40 cellular contexts compared by ENCODE assay signal in genomic region chr15:81500081-81500480, GRCh38.
"Had no signal": no experiment of that assay in that cellular context is flagged by ENCODE, and none has a peak within 500 bp of the region (broad histone marks: within the 10 kb centered on the region; RNA-seq: fewer than 3 reads in every experiment).

No MANE protein-coding gene starts in this region.

- H3K4me3 ChIP-seq: adrenal gland, ascending aorta, body of pancreas, breast epithelium, cardiac muscle cell had no signal

- H3K9me3 ChIP-seq: adrenal gland, ascending aorta, body of pancreas, breast epithelium had no signal

- H3K9me3 Mint-ChIP-seq: activated naive CD4-positive, alpha-beta T cell treated with anti-CD3 and anti-CD28 coated beads for 36 hours; activated naive CD4-positive, alpha-beta T cell treated with anti-CD3 and anti-CD28 coated beads, Interleukin-2, amount 10 ng/mL, durations not matched to agents 7 days and 5 days; activated naive CD4-positive, alpha-beta T cell treated with anti-CD3 and anti-CD28 coated beads, Interleukin-2, amount 50 U/mL, for 24 hours; activated naive CD4-positive, alpha-beta T cell treated with anti-CD3 and anti-CD28 coated beads, Interleukin-2, amount 50 U/mL, for 72 hours; activated naive CD8-positive, alpha-beta T cell treated with anti-CD3 and anti-CD28 coated beads for 36 hours; activated naive CD8-positive, alpha-beta T cell treated with anti-CD3 and anti-CD28 coated beads, Interleukin-2, amount 10 ng/mL, durations not matched to agents 7 days and 5 days; activated naive CD8-positive, alpha-beta T cell treated with anti-CD3 and anti-CD28 coated beads, Interleukin-2, amount 50 U/mL, for 24 hours; activated T-cell treated with anti-CD3 and anti-CD28 coated beads, Interleukin-2, amount 50 U/mL, for 24 hours; activated T-cell treated with anti-CD3 and anti-CD28 coated beads, Interleukin-2, amount 50 U/mL, for 4 hours; activated T-cell treated with anti-CD3 and anti-CD28 coated beads, Interleukin-2, amount 50 U/mL, for 72 hours; activated T-helper 1 cell treated with anti-CD3 and anti-CD28 coated beads, Interleukin-12 subunit alpha, Interleukin-12 subunit beta, Interleukin-2, Interleukin-4 antibody, amounts not matched to agents 30 ng/mL and 10 ng/mL and 1 ng/mL, durations not matched to agents 14 hours and 24 hours and 36 hours; activated T-helper 17 cell treated with anti-CD3 and anti-CD28 coated beads, Interleukin-2, amount 50 U/mL, for 72 hours; activated T-helper 2 cell treated with anti-CD3 and anti-CD28 coated beads, Interferon-gamma antibody, Interleukin-2, Interleukin-4, amounts not matched to agents 10 μg/mL and 5 μg/mL and 100 μg/mL, durations not matched to agents 14 hours and 24 hours and 36 hours; central memory CD8-positive, alpha-beta T cell had no signal

- DNase-seq: activated effector memory CD4-positive, alpha-beta T cell treated with anti-CD3 and anti-CD28 coated beads, Interleukin-2, amount 50 U/mL, for 16 hours; activated effector memory CD4-positive, alpha-beta T cell treated with Interleukin-2 at 50 U/mL for 16 hours; activated gamma-delta T cell; activated gamma-delta T cell treated with Interleukin-2 at 50 U/mL for 16 hours; activated naive CD4-positive, alpha-beta T cell; activated naive CD4-positive, alpha-beta T cell treated with anti-CD3 and anti-CD28 coated beads for 36 hours; activated naive CD4-positive, alpha-beta T cell treated with anti-CD3 and anti-CD28 coated beads, Interleukin-2, amount 10 ng/mL, durations not matched to agents 7 days and 5 days; activated naive CD4-positive, alpha-beta T cell treated with anti-CD3 and anti-CD28 coated beads, Interleukin-2, amount 50 U/mL, for 16 hours; activated naive CD4-positive, alpha-beta T cell treated with Interleukin-2 at 50 U/mL for 16 hours; activated naive CD8-positive, alpha-beta T cell treated with anti-CD3 and anti-CD28 coated beads for 36 hours; activated naive CD8-positive, alpha-beta T cell treated with anti-CD3 and anti-CD28 coated beads, Interleukin-2, amount 10 ng/mL, durations not matched to agents 7 days and 5 days; activated naive CD8-positive, alpha-beta T cell treated with anti-CD3 and anti-CD28 coated beads, Interleukin-2, amount 50 U/mL, for 24 hours; activated T-cell treated with anti-CD3 and anti-CD28 coated beads, Interleukin-2, amount 50 U/mL, for 1 hour; activated T-cell treated with anti-CD3 and anti-CD28 coated beads, Interleukin-2, amount 50 U/mL, for 24 hours; activated T-cell treated with anti-CD3 and anti-CD28 coated beads, Interleukin-2, amount 50 U/mL, for 4 hours; activated T-cell treated with anti-CD3 and anti-CD28 coated beads, Interleukin-2, amount 50 U/mL, for 48 hours; activated T-cell treated with anti-CD3 and anti-CD28 coated beads, Interleukin-2, amount 50 U/mL, for 72 hours; adrenal gland; amniotic stem cell; amygdala; anterior cingulate cortex; aorta; body of pancreas; brain microvascular endothelial cell; caudate nucleus; central memory CD4-positive, alpha-beta T cell; cerebellar nuclear complex had no signal

- H3K27ac ChIP-seq: adrenal gland, ascending aorta, body of pancreas, brain microvascular endothelial cell, breast epithelium, cardiac muscle cell had no signal

- H3K4me3 Mint-ChIP-seq: activated naive CD4-positive, alpha-beta T cell treated with anti-CD3 and anti-CD28 coated beads for 36 hours; activated naive CD4-positive, alpha-beta T cell treated with anti-CD3 and anti-CD28 coated beads, Interleukin-2, amount 10 ng/mL, durations not matched to agents 7 days and 5 days; activated naive CD4-positive, alpha-beta T cell treated with anti-CD3 and anti-CD28 coated beads, Interleukin-2, amount 50 U/mL, for 24 hours; activated naive CD8-positive, alpha-beta T cell; activated naive CD8-positive, alpha-beta T cell treated with anti-CD3 and anti-CD28 coated beads for 36 hours; activated naive CD8-positive, alpha-beta T cell treated with anti-CD3 and anti-CD28 coated beads, Interleukin-2, amount 10 ng/mL, durations not matched to agents 7 days and 5 days; activated naive CD8-positive, alpha-beta T cell treated with anti-CD3 and anti-CD28 coated beads, Interleukin-2, amount 50 U/mL, for 24 hours; activated T-cell treated with anti-CD3 and anti-CD28 coated beads, Interleukin-2, amount 50 U/mL, for 24 hours; activated T-cell treated with anti-CD3 and anti-CD28 coated beads, Interleukin-2, amount 50 U/mL, for 4 hours; activated T-cell treated with anti-CD3 and anti-CD28 coated beads, Interleukin-2, amount 50 U/mL, for 72 hours; activated T-helper 1 cell treated with anti-CD3 and anti-CD28 coated beads, Interleukin-12 subunit alpha, Interleukin-12 subunit beta, Interleukin-2, Interleukin-4 antibody, amounts not matched to agents 30 ng/mL and 10 ng/mL and 1 ng/mL, durations not matched to agents 14 hours and 24 hours and 36 hours; activated T-helper 17 cell treated with anti-CD3 and anti-CD28 coated beads, Interleukin-2, amount 50 U/mL, for 72 hours; brain; central memory CD8-positive, alpha-beta T cell had no signal

- H3K36me3 Mint-ChIP-seq: activated naive CD4-positive, alpha-beta T cell treated with anti-CD3 and anti-CD28 coated beads, Interleukin-2, amount 10 ng/mL, durations not matched to agents 7 days and 5 days; activated naive CD4-positive, alpha-beta T cell treated with anti-CD3 and anti-CD28 coated beads, Interleukin-2, amount 50 U/mL, for 24 hours; activated naive CD4-positive, alpha-beta T cell treated with anti-CD3 and anti-CD28 coated beads, Interleukin-2, amount 50 U/mL, for 72 hours; activated naive CD8-positive, alpha-beta T cell treated with anti-CD3 and anti-CD28 coated beads for 36 hours; activated naive CD8-positive, alpha-beta T cell treated with anti-CD3 and anti-CD28 coated beads, Interleukin-2, amount 10 ng/mL, durations not matched to agents 7 days and 5 days; brain had no signal

- H3K27me3 ChIP-seq: adrenal gland, ascending aorta, body of pancreas, brain microvascular endothelial cell, breast epithelium, cardiac muscle cell had no signal

- H3K4me1 ChIP-seq: adrenal gland, ascending aorta, breast epithelium had no signal

- H3K27me3 Mint-ChIP-seq: activated naive CD8-positive, alpha-beta T cell treated with anti-CD3 and anti-CD28 coated beads for 36 hours; activated naive CD8-positive, alpha-beta T cell treated with anti-CD3 and anti-CD28 coated beads, Interleukin-2, amount 50 U/mL, for 24 hours; activated T-cell treated with anti-CD3 and anti-CD28 coated beads, Interleukin-2, amount 50 U/mL, for 24 hours; brain had no signal

- ATAC-seq: activated naive CD4-positive, alpha-beta T cell treated with anti-CD3 and anti-CD28 coated beads, Interleukin-2, amount 50 U/mL, for 72 hours; activated naive CD8-positive, alpha-beta T cell treated with anti-CD3 and anti-CD28 coated beads, Interleukin-2, amount 50 U/mL, for 24 hours; activated T-cell treated with anti-CD3 and anti-CD28 coated beads, Interleukin-2, amount 50 U/mL, for 4 hours; activated T-cell treated with anti-CD3 and anti-CD28 coated beads, Interleukin-2, amount 50 U/mL, for 72 hours; activated T-helper 17 cell treated with anti-CD3 and anti-CD28 coated beads, Interleukin-2, amount 50 U/mL, for 72 hours; body of pancreas had no signal

- FAIRE-seq: astrocyte, bronchial epithelial cell had no signal

- H3K4me1 Mint-ChIP-seq: activated naive CD4-positive, alpha-beta T cell treated with anti-CD3 and anti-CD28 coated beads, Interleukin-2, amount 10 ng/mL, durations not matched to agents 7 days and 5 days; activated naive CD4-positive, alpha-beta T cell treated with anti-CD3 and anti-CD28 coated beads, Interleukin-2, amount 50 U/mL, for 24 hours; activated naive CD8-positive, alpha-beta T cell treated with anti-CD3 and anti-CD28 coated beads for 36 hours; activated naive CD8-positive, alpha-beta T cell treated with anti-CD3 and anti-CD28 coated beads, Interleukin-2, amount 10 ng/mL, durations not matched to agents 7 days and 5 days; activated naive CD8-positive, alpha-beta T cell treated with anti-CD3 and anti-CD28 coated beads, Interleukin-2, amount 50 U/mL, for 24 hours; activated T-helper 17 cell treated with anti-CD3 and anti-CD28 coated beads, Interleukin-2, amount 50 U/mL, for 72 hours; central memory CD8-positive, alpha-beta T cell had no signal

- H3K36me3 ChIP-seq: adrenal gland, ascending aorta, brain microvascular endothelial cell, breast epithelium, cardiac muscle cell had no signal

- H3K27ac Mint-ChIP-seq: activated naive CD4-positive, alpha-beta T cell treated with anti-CD3 and anti-CD28 coated beads for 36 hours; activated naive CD4-positive, alpha-beta T cell treated with anti-CD3 and anti-CD28 coated beads, Interleukin-2, amount 10 ng/mL, durations not matched to agents 7 days and 5 days; activated naive CD4-positive, alpha-beta T cell treated with anti-CD3 and anti-CD28 coated beads, Interleukin-2, amount 50 U/mL, for 24 hours; activated naive CD4-positive, alpha-beta T cell treated with anti-CD3 and anti-CD28 coated beads, Interleukin-2, amount 50 U/mL, for 72 hours; activated naive CD8-positive, alpha-beta T cell; activated naive CD8-positive, alpha-beta T cell treated with anti-CD3 and anti-CD28 coated beads for 36 hours; activated naive CD8-positive, alpha-beta T cell treated with anti-CD3 and anti-CD28 coated beads, Interleukin-2, amount 10 ng/mL, durations not matched to agents 7 days and 5 days; activated naive CD8-positive, alpha-beta T cell treated with anti-CD3 and anti-CD28 coated beads, Interleukin-2, amount 50 U/mL, for 24 hours; activated T-cell treated with anti-CD3 and anti-CD28 coated beads, Interleukin-2, amount 50 U/mL, for 24 hours; activated T-cell treated with anti-CD3 and anti-CD28 coated beads, Interleukin-2, amount 50 U/mL, for 72 hours; activated T-helper 1 cell treated with anti-CD3 and anti-CD28 coated beads, Interleukin-12 subunit alpha, Interleukin-12 subunit beta, Interleukin-2, Interleukin-4 antibody, amounts not matched to agents 30 ng/mL and 10 ng/mL and 1 ng/mL, durations not matched to agents 14 hours and 24 hours and 36 hours; activated T-helper 17 cell treated with anti-CD3 and anti-CD28 coated beads, Interleukin-2, amount 50 U/mL, for 72 hours; activated T-helper 2 cell treated with anti-CD3 and anti-CD28 coated beads, Interferon-gamma antibody, Interleukin-2, Interleukin-4, amounts not matched to agents 10 μg/mL and 5 μg/mL and 100 μg/mL, durations not matched to agents 14 hours and 24 hours and 36 hours; brain had no signal
